In genomic region chr1:225881081-225882007, GRCh38 we compare ENCODE assay signal across 1 cellular context.
TF ChIP-seq lines count a peak whose summit lies in the region.

No MANE protein-coding gene starts in this region.

TF ChIP-seq in K562, 482 proteins besides CTCF, POLR2A, EP300 and RAD21 (continues in another document):
- TF ChIP-seq ETV1 (tag; conservative IDR thresholded peaks at IDR 0.05; ENCODE audit: low read depth) (0 out of 2 replicates have a peak, but pooled peaks have one; percentile 32), ARID3A (IDR thresholded peaks at IDR 0.05; ENCODE audit: borderline replicate concordance, low read depth, low read length) (no peak), KLF6 (CRISPR knock-in tag; IDR thresholded peaks at IDR 0.05; ENCODE audit: borderline replicate concordance) (no peak), MAX (CRISPR knock-in tag; IDR thresholded peaks at IDR 0.05) (no peak), ZNF146 (CRISPR knock-in tag; IDR thresholded peaks at IDR 0.05; ENCODE audit: unreplicated experiment) (no peak), ETS1 (conservative IDR thresholded peaks at IDR 0.05; ENCODE audit: control insufficient read depth, low read depth, low read length) (no peak; the same call in 1 of the 2 replicates), THAP7 (CRISPR knock-in tag; IDR thresholded peaks at IDR 0.05) (no peak), CBFA2T3 (IDR thresholded peaks at IDR 0.05) (peak; percentile 35), DPF2 (IDR thresholded peaks at IDR 0.05) (peak; percentile 59; the same call in 1 of the 2 replicates), ZNF76 (CRISPR knock-in tag; IDR thresholded peaks at IDR 0.05; ENCODE audit: borderline replicate concordance) (no peak), ZNF449 (CRISPR knock-in tag; IDR thresholded peaks at IDR 0.05) (no peak), MTF1 (CRISPR knock-in tag; IDR thresholded peaks at IDR 0.05; ENCODE audit: borderline replicate concordance) (0 out of 2 replicates have a peak, but pooled peaks have one; percentile 18), PBX2 (CRISPR knock-in tag; IDR thresholded peaks at IDR 0.05; ENCODE audit: low read depth) (no peak), PBX2 (tag; conservative IDR thresholded peaks at IDR 0.05; ENCODE audit: low read depth) (no peak), DLX4 (CRISPR knock-in tag; IDR thresholded peaks at IDR 0.05) (no peak), POLR2H (tag; IDR thresholded peaks at IDR 0.05; ENCODE audit: low read depth) (no peak), NRF1 (conservative IDR thresholded peaks at IDR 0.05 in 1 of 2, IDR thresholded peaks at IDR 0.05 in 1 of 2) (peak in 1 of 2 experiments; percentile 3; a peak in 1 of 4 replicates), HMGXB4 (CRISPR knock-in tag; IDR thresholded peaks at IDR 0.05) (no peak), FOS (IDR thresholded peaks at IDR 0.05; ENCODE audit: extremely low read depth, insufficient read length) (no peak), ILF3 (IDR thresholded peaks at IDR 0.05; ENCODE audit: borderline replicate concordance) (no peak), PCBP1 (IDR thresholded peaks at IDR 0.05; ENCODE audit: low read depth, low read length, poor library complexity, severe bottlenecking) (no peak), HOMEZ (CRISPR knock-in tag; IDR thresholded peaks at IDR 0.05) (no peak), ZSCAN32 (CRISPR knock-in tag; IDR thresholded peaks at IDR 0.05) (no peak), HEY1 (CRISPR knock-in tag; IDR thresholded peaks at IDR 0.05; ENCODE audit: borderline replicate concordance) (no peak), MEF2A (IDR thresholded peaks at IDR 0.05; ENCODE audit: control insufficient read depth, low read depth, low read length) (no peak), ZNF695 (CRISPR knock-in tag; IDR thresholded peaks at IDR 0.05) (no peak), ZNF830 (CRISPR knock-in tag; IDR thresholded peaks at IDR 0.05) (no peak), FIP1L1 (IDR thresholded peaks at IDR 0.05; ENCODE audit: low read depth, low read length, poor library complexity, severe bottlenecking) (no peak), NCOR1 (IDR thresholded peaks at IDR 0.05) (no peak), DEAF1 (CRISPR knock-in tag; IDR thresholded peaks at IDR 0.05) (no peak), HDAC1 (IDR thresholded peaks at IDR 0.05) (0 out of 4 replicates have a peak, but pooled peaks of 1 of the 2 experiments have one; percentile 17), ZFP30 (CRISPR knock-in tag; IDR thresholded peaks at IDR 0.05; ENCODE audit: borderline replicate concordance) (no peak), E2F6 (IDR thresholded peaks at IDR 0.05; ENCODE audit: borderline replicate concordance in 1 of 2, extremely low read depth in 1 of 2, insufficient read depth in 1 of 2, insufficient read length in 1 of 2, low read depth in 1 of 2, low read length in 1 of 2, poor library complexity in 1 of 2, severe bottlenecking in 1 of 2) (peak in 1 of 2 experiments; percentile 40), NFRKB (IDR thresholded peaks at IDR 0.05; ENCODE audit: low read depth) (peak; percentile 34), KAT7 (CRISPR knock-in tag; IDR thresholded peaks at IDR 0.05; ENCODE audit: borderline replicate concordance) (no peak), HES1 (IDR thresholded peaks at IDR 0.05; ENCODE audit: low read depth) (no peak), BCOR (IDR thresholded peaks at IDR 0.05) (no peak), BCLAF1 (IDR thresholded peaks at IDR 0.05; ENCODE audit: borderline replicate concordance in 1 of 2, control insufficient read depth in 1 of 2, low read depth in 2 of 2, low read length in 1 of 2) (no peak), LEF1 (IDR thresholded peaks at IDR 0.05) (no peak), NCOA4 (IDR thresholded peaks at IDR 0.05; ENCODE audit: partially characterized antibody) (no peak)
